9 cellular contexts compared by ENCODE assay signal in genomic region chr17:44203731-44204452, GRCh38. TPM values are rescaled to one million over a fixed set of nuclear protein-coding genes. Genes with fewer than 3 reads are reported as not detected.
DNase-seq lines count a peak whose midpoint lies in the region; ATAC-seq and TF ChIP-seq lines count a peak whose summit lies in the region.
"Had no signal": no experiment of that assay in that cellular context is flagged by ENCODE, and none has a peak within 500 bp of the region (broad histone marks: within the 10 kb centered on the region; RNA-seq: fewer than 3 reads in every experiment).

No MANE protein-coding gene starts in this region.

- peaks cover 28% of the 10 kb centered on the region for H3K36me3 Mint-ChIP-seq in T-helper 2 cell treated with Interferon-gamma antibody and Interleukin-4, amounts not matched to agents 5 μg/mL and 100 μg/mL, for 36 hours (ENCODE audit: low read depth)
- H3K36me3 Mint-ChIP-seq in natural killer cell = no peaks in the 10 kb centered on the region

- no peaks in the 10 kb centered on the region for H3K9me2 ChIP-seq in MM.1S (replicated peaks; ENCODE audit: insufficient read depth, low read length)

- H3K27ac Mint-ChIP-seq in T-helper 2 cell treated with Interferon-gamma antibody and Interleukin-4, amounts not matched to agents 5 μg/mL and 100 μg/mL, for 36 hours = peak overlapping the region; percentile 79
- H3K27ac Mint-ChIP-seq in natural killer cell = peak overlapping the region; percentile 39 to 72

- no peak overlapping the region for H3K4me2 ChIP-seq in MM.1S (ENCODE audit: low read depth, low read length)

- peak overlapping the region; percentile 37 for H3K4me3 Mint-ChIP-seq in T-helper 2 cell treated with Interferon-gamma antibody and Interleukin-4, amounts not matched to agents 5 μg/mL and 100 μg/mL, for 36 hours
- H3K4me3 Mint-ChIP-seq in natural killer cell = peak overlapping the region; percentile 19

- peaks cover 9% of the 10 kb centered on the region for H3K79me2 ChIP-seq in MM.1S (ENCODE audit: low read length)

- H3K27me3 ChIP-seq in MM.1S (replicated peaks; ENCODE audit: insufficient read depth, low read length) (no peaks in the 10 kb centered on the region), colonic mucosa (no peaks in the 10 kb centered on the region)

- ATAC-seq in natural killer cell (no peak), GM21515 (IDR thresholded peaks at IDR 0.05; ENCODE audit: unreplicated experiment) (no peak)

- DNase-seq in activated effector memory CD4-positive, alpha-beta T cell treated with anti-CD3 and anti-CD28 coated beads, Interleukin-2, amount 50 U/mL, for 16 hours = peak; percentile 74
- no peak for DNase-seq in activated effector memory CD4-positive, alpha-beta T cell treated with Interleukin-2 at 50 U/mL for 16 hours
- DNase-seq in MM.1S (peak; percentile 70), colonic mucosa (no peak), natural killer cell (no peak), NCI-H187 treated with DMSO at 0.1 percent for 48 hours (lab: John Stamatoyannopoulos, UW) (no peak)
- no peak for DNase-seq in T-helper 2 cell treated with Interferon-gamma antibody and Interleukin-4, amounts not matched to agents 5 μg/mL and 100 μg/mL, for 36 hours (ENCODE audit: low spot score)

- no peak overlapping the region for H3K9ac ChIP-seq in MM.1S (ENCODE audit: low read length)
- no peak overlapping the region for H3K9ac ChIP-seq in colonic mucosa (ENCODE audit: low read depth in 2 of 2, low read length in 2 of 2)

- H3K27ac ChIP-seq in MM.1S (ENCODE audit: low read length) (no peak overlapping the region), colonic mucosa (no peak overlapping the region)

- no peaks in the 10 kb centered on the region for H3K27me3 Mint-ChIP-seq in T-helper 2 cell treated with Interferon-gamma antibody and Interleukin-4, amounts not matched to agents 5 μg/mL and 100 μg/mL, for 36 hours (ENCODE audit: low read depth)
- H3K27me3 Mint-ChIP-seq in natural killer cell (ENCODE audit: low read depth in 2 of 2) = no peaks in the 10 kb centered on the region

- no peak overlapping the region for H3K4me3 ChIP-seq in MM.1S (ENCODE audit: low read length)
- no peak overlapping the region for H3K4me3 ChIP-seq in colonic mucosa

- H3K9me3 ChIP-seq in MM.1S (replicated peaks; ENCODE audit: insufficient read depth, low read length) (no peaks in the 10 kb centered on the region), colonic mucosa (no peaks in the 10 kb centered on the region)

- H2AFZ ChIP-seq in MM.1S (ENCODE audit: low read length) = no peak overlapping the region

- peaks cover 53% of the 10 kb centered on the region for H3F3A ChIP-seq in MM.1S (ENCODE audit: insufficient read depth, low read length)

- TF ChIP-seq CTCF in MM.1S (IDR thresholded peaks at IDR 0.05; ENCODE audit: low read length) = peak; percentile 83
- peak; percentile 55 for TF ChIP-seq CTCF in colonic mucosa (IDR thresholded peaks at IDR 0.05)
- peak; percentile 72 for TF ChIP-seq CTCF in natural killer cell (IDR thresholded peaks at IDR 0.05)

- H3K9me3 Mint-ChIP-seq in T-helper 2 cell treated with Interferon-gamma antibody and Interleukin-4, amounts not matched to agents 5 μg/mL and 100 μg/mL, for 36 hours = no peaks in the 10 kb centered on the region
- no peaks in the 10 kb centered on the region for H3K9me3 Mint-ChIP-seq in natural killer cell

- H4K20me1 ChIP-seq in MM.1S (ENCODE audit: insufficient read depth, low read length) = no peaks in the 10 kb centered on the region

- intact Hi-C loops in colonic mucosa (cut with DNase I) (no loop called here), natural killer cell (cut with micrococcal nuclease) (no loop called here)

- H3K4me1 ChIP-seq in MM.1S (ENCODE audit: low read length) (peaks cover 7% of the 10 kb centered on the region), colonic mucosa (peaks cover 10% of the 10 kb centered on the region)

- H3K36me3 ChIP-seq in MM.1S (replicated peaks; ENCODE audit: insufficient read depth, low read length) = no peaks in the 10 kb centered on the region; the same call in 1 of the 2 replicates
- no peaks in the 10 kb centered on the region for H3K36me3 ChIP-seq in colonic mucosa

- peaks cover 29% of the 10 kb centered on the region for H3K4me1 Mint-ChIP-seq in T-helper 2 cell treated with Interferon-gamma antibody and Interleukin-4, amounts not matched to agents 5 μg/mL and 100 μg/mL, for 36 hours (ENCODE audit: low read depth)
- H3K4me1 Mint-ChIP-seq in natural killer cell = peaks cover 28 to 40% of the 10 kb centered on the region in 2 donors

RNA-seq across cellular contexts. Expression of gene ATXN7L3, which starts 4.2 kb away (rescaled TPM):
- 10 to 100 TPM; 65.9 to 77.3 TPM for total RNA-seq in colonic mucosa
- total RNA-seq in natural killer cell = 100 to 1,000 TPM in 2 of 3 donors, 10 to 100 TPM in 1; 87.6 to 112 (median 109) TPM

RNA-seq across cellular contexts. Expression of gene UBTF, which starts 15.6 kb away (rescaled TPM):
- total RNA-seq in colonic mucosa = 10 to 100 TPM; 44.7 to 84.1 TPM
- total RNA-seq in natural killer cell = 100 to 1,000 TPM; 132 to 169 (median 168) TPM

RNA-seq across cellular contexts. Expression of gene TMUB2, which starts 17.1 kb away (rescaled TPM):
- 10 to 100 TPM; 37.0 to 44.5 TPM for total RNA-seq in colonic mucosa
- 10 to 100 TPM; 40.4 to 48.2 (median 41.0) TPM for total RNA-seq in natural killer cell

RNA-seq across cellular contexts. Expression of gene ASB16, which starts 33.4 kb away (rescaled TPM):
- total RNA-seq in colonic mucosa (under 1 TPM in 1 of 2 donors, not detected in 1; 0.32 TPM), natural killer cell (not detected)
- total RNA-seq: frontal cortex had no signal

Comparison
In these comparisons a context has a peak if more than half of its experiments do, and no peak if none do; other contexts are left out.
1. DNase-seq: peak in activated effector memory CD4-positive, alpha-beta T cell treated with anti-CD3 and anti-CD28 coated beads, Interleukin-2, amount 50 U/mL, for 16 hours (single experiment) and MM.1S (single experiment); none in activated effector memory CD4-positive, alpha-beta T cell treated with Interleukin-2 at 50 U/mL for 16 hours (single experiment), T-helper 2 cell treated with Interferon-gamma antibody and Interleukin-4, amounts not matched to agents 5 μg/mL and 100 μg/mL, for 36 hours (single experiment), colonic mucosa (single experiment), natural killer cell (single experiment) and NCI-H187 treated with DMSO at 0.1 percent for 48 hours (single experiment).
2. Peak in every context shown above with its lines, with median percentiles within 50 percentile points of each other: CTCF ChIP-seq.